Comparison of ENCODE assay signal across 9 cellular contexts in genomic region chr14:63867926-63868921, GRCh38. TPM values are rescaled to one million over a fixed set of nuclear protein-coding genes. Genes with fewer than 3 reads are reported as not detected.
DNase-seq lines count a peak whose midpoint lies in the region; ATAC-seq and TF ChIP-seq lines count a peak whose summit lies in the region.
"Had no signal": no experiment of that assay in that cellular context is flagged by ENCODE, and none has a peak within 500 bp of the region (broad histone marks: within the 10 kb centered on the region; RNA-seq: fewer than 3 reads in every experiment).

No MANE protein-coding gene starts in this region.

- intact Hi-C loops in colonic mucosa (cut with DNase I) = no loop called here
- intact Hi-C loops in spleen (cut with DNase I; ENCODE audit: low total_unique reads) = no loop called here

- H3K9me3 ChIP-seq in colonic mucosa (no peaks in the 10 kb centered on the region), spleen (no peaks in the 10 kb centered on the region)

- H3K4me3 ChIP-seq in colonic mucosa = no peak overlapping the region
- peak overlapping the region in 1 of 8 donors; percentile 0 for H3K4me3 ChIP-seq in spleen

- H3K9ac ChIP-seq in colonic mucosa (ENCODE audit: low read depth in 2 of 2, low read length in 2 of 2) = peak overlapping the region; percentile 26 to 35

- WGBS in spleen, 5 donors = 54 to 63% (median 57%) methylated on average over 6 of the region's 6 CpGs

- no peak for TF ChIP-seq CTCF in colonic mucosa (IDR thresholded peaks at IDR 0.05)
- TF ChIP-seq CTCF in spleen (IDR thresholded peaks at IDR 0.05 in 8 of 11, conservative IDR thresholded peaks at IDR 0.05 in 3 of 11) = no peak

- H3K27me3 ChIP-seq in colonic mucosa = no peaks in the 10 kb centered on the region
- H3K27me3 ChIP-seq in spleen (replicated peaks in 1 of 7) = no peaks in the 10 kb centered on the region

- H3K27ac ChIP-seq in colonic mucosa (no peak overlapping the region), spleen (peak overlapping the region; percentile 48 to 84 (median 66))

- no peaks in the 10 kb centered on the region for H3K36me3 ChIP-seq in colonic mucosa
- H3K36me3 ChIP-seq in spleen = no peaks in the 10 kb centered on the region

- H3K4me1 ChIP-seq in colonic mucosa (peaks cover 5% of the 10 kb centered on the region), spleen (peaks cover 9 to 79% (median 66%) of the 10 kb centered on the region in 6 donors)

- no peak for ATAC-seq in GM21737 (IDR thresholded peaks at IDR 0.05; ENCODE audit: unreplicated experiment)

- peak; percentile 2 for DNase-seq in SIG-M5 treated with dmso at 0.1 percent for 504 hours (lab: John Stamatoyannopoulos, UW; ENCODE audit: unreplicated experiment)
- DNase-seq in SIG-M5 (lab: John Stamatoyannopoulos, UW) = no peak
- DNase-seq in NAMALWA (ENCODE audit: low spot score) = peak; percentile 74
- no peak for DNase-seq in colonic mucosa
- DNase-seq in spleen = no peak
- DNase-seq in NCI-H187 (lab: John Stamatoyannopoulos, UW) = no peak
- DNase-seq in SKM-1 treated with dmso at 0.1 percent for 144 hours (lab: John Stamatoyannopoulos, UW; ENCODE audit: unreplicated experiment) = no peak
- DNase-seq: effector CD8-positive, alpha-beta T cell had no signal

- TF ChIP-seq POLR2A in spleen (IDR thresholded peaks at IDR 0.05) = no peak

RNA-seq across cellular contexts. Expression of gene SYNE2, which starts 15.4 kb away (rescaled TPM):
- total RNA-seq in colonic mucosa (100 to 1,000 TPM; 147 to 153 TPM), spleen (100 to 1,000 TPM; 128 to 173 (median 154) TPM)
- polyA plus RNA-seq in spleen = 10 to 100 TPM; 16.0 to 25.5 (median 19.6) TPM

Comparison
In these comparisons a context has a peak if more than half of its experiments do, and no peak if none do; other contexts are left out.
1. DNase-seq: peak in SIG-M5 treated with dmso at 0.1 percent for 504 hours (single experiment) and NAMALWA (single experiment); none in SIG-M5 (single experiment), colonic mucosa (single experiment), spleen (single experiment), NCI-H187 (0 of 2) and SKM-1 treated with dmso at 0.1 percent for 144 hours (single experiment).